Comparison of ENCODE assay signal across 8 cellular contexts in the genomic region with DNA sequence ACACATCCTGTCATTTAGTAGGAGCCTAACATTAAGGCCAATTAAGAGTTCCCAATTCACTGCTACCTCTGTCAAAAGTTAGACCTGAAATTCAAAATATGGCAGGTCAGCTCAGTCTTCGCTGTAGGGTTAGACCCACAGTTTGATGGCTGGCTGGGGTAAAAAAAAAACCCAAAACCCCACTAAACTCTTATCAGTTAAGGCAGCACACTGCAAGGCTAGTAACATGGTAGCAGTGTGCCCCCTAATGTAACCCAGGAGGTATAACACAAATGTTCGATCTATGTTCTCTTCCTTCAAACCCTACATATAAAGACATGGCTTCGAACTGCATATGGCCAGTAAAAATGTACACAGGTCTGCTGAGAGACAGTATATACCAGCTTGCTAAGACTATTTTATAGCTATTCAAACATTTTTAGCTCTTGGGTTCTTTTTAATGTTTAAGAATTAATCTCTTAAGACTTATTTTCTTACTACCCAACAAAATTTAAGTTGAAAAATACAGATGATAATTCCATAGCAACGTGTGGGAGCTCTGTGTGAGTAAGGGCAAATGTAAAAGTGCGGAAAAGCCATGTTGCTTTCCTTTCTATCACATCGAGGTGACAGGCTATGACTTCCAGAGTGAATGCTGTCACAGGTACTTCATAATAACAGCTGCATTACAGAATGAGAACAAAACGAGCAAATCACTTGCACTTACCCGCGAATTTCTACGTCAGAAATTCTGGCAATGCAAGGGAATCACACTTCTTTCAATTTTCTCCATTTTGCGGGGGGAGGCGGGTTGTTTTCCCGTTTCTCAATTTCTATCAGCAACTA.
A peak's percentile ranks its signal among the peaks of the same experiment; 100 is the strongest.
DNase-seq lines count a peak whose midpoint lies in the region; ATAC-seq and TF ChIP-seq lines count a peak whose summit lies in the region.

No MANE protein-coding gene starts in this region.

- TF ChIP-seq CTCF in GM13976 (IDR thresholded peaks at IDR 0.05; ENCODE audit: borderline replicate concordance, control extremely low read depth, extremely low read depth, insufficient read depth, missing control alignments), result peak; percentile 50
- peak; percentile 90 for TF ChIP-seq CTCF in OCI-LY1 (IDR thresholded peaks at IDR 0.05; ENCODE audit: low read length)

- no peak overlapping the region for H3K27ac ChIP-seq in OCI-LY1 (ENCODE audit: low read depth, low read length, poor library complexity, severe bottlenecking)
- no peak overlapping the region for H3K27ac ChIP-seq in substantia nigra (ENCODE audit: low read depth, low read length, poor library complexity, severe bottlenecking)

- no peaks in the 10 kb centered on the region for H3F3A ChIP-seq in OCI-LY1 (ENCODE audit: insufficient read depth, low read length)

- H3K4me2 ChIP-seq in OCI-LY1 (ENCODE audit: low read length), result peak overlapping the region; percentile 19; the same call in 1 of the 2 replicates

- DNase-seq in A172 (ENCODE audit: low spot score) (peak; percentile 28), GM13976 (ENCODE audit: low spot score) (peak; percentile 56), fibroblast of gingiva (ENCODE audit: low read depth) (peak; percentile 9), substantia nigra (lab: John Stamatoyannopoulos, UW) (no peak)
- DNase-seq in stimulated activated CD4-positive, alpha-beta T cell treated with anti-CD3 and anti-CD28 coated beads, Interleukin-4, amount 100 ng/mL, for 1 hour, result no peak
- no peak for DNase-seq in stimulated activated CD4-positive, alpha-beta T cell treated with anti-CD3 and anti-CD28 coated beads, Interleukin-2, amount 100 ng/mL, for 48 hours

- 0 out of 2 replicates have a peak overlapping the region, but pooled peaks have one; percentile 2 for H2AFZ ChIP-seq in OCI-LY1 (ENCODE audit: low read length)

- H3K9me3 ChIP-seq in OCI-LY1 (ENCODE audit: low read length), result no peaks in the 10 kb centered on the region

- no peak overlapping the region for H3K9ac ChIP-seq in OCI-LY1 (ENCODE audit: low read length)

- H3K4me1 ChIP-seq in OCI-LY1 (ENCODE audit: insufficient read depth, low read length, severe bottlenecking), result peaks cover 6% of the 10 kb centered on the region

- H3K27me3 ChIP-seq in OCI-LY1 (ENCODE audit: insufficient read depth, low read length), result no peaks in the 10 kb centered on the region

- no peaks in the 10 kb centered on the region for H3K9me2 ChIP-seq in OCI-LY1 (ENCODE audit: low read depth, low read length)

- no peaks in the 10 kb centered on the region for H3K36me3 ChIP-seq in OCI-LY1 (ENCODE audit: insufficient read depth, low read length)

- peak; percentile 69 for ATAC-seq in HG03095 (IDR thresholded peaks at IDR 0.05; ENCODE audit: unreplicated experiment)

- no peaks in the 10 kb centered on the region for H3K79me2 ChIP-seq in OCI-LY1 (ENCODE audit: insufficient read depth, low read length)

- in situ Hi-C loops in GM13976 (cut with MboI; ENCODE audit: low sequenced_read_pairs, unreplicated experiment), result loop anchor here (25.0 kb wide), 1 partner anchor 643 kb away; a partner anchor contains a TSS

- H3K4me3 ChIP-seq in OCI-LY1 (ENCODE audit: low read depth, low read length, poor library complexity, severe bottlenecking), result no peak overlapping the region

- no peaks in the 10 kb centered on the region for H4K20me1 ChIP-seq in OCI-LY1 (ENCODE audit: insufficient read depth, low read length)

Comparison
In these comparisons a context has a peak if more than half of its experiments do, and no peak if none do; other contexts are left out.
1. DNase-seq: peak in A172 (single experiment), GM13976 (single experiment) and fibroblast of gingiva (single experiment); none in substantia nigra (0 of 49), stimulated activated CD4-positive, alpha-beta T cell treated with anti-CD3 and anti-CD28 coated beads, Interleukin-4, amount 100 ng/mL, for 1 hour (single experiment) and stimulated activated CD4-positive, alpha-beta T cell treated with anti-CD3 and anti-CD28 coated beads, Interleukin-2, amount 100 ng/mL, for 48 hours (0 of 2).